2 cellular contexts compared by ENCODE assay signal in the genomic region with DNA sequence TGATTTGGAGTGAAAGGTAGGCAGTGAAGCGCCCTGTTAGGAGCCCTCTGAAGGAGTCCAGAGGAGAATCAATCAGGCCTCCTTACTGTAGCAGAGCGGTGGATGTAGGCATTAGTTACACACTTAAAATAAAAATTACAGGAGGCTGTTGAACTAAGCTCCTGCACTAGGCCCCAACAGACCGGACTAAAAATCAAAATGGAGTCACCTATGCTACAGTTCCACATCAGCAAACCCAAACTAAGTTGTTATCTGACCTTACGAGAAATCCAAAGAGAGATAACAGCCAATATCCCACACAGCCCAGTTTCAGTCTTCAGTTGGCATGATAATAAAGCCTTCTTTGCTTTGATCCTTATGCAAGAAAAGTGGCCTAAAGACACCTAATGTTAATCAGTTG.
TF ChIP-seq lines count a peak whose summit lies in the region.

No MANE protein-coding gene starts in this region.

TF ChIP-seq in SK-N-SH, 30 proteins besides CTCF, POLR2A, EP300 and RAD21 (continued from another document):
- TF ChIP-seq, protein P1, sequence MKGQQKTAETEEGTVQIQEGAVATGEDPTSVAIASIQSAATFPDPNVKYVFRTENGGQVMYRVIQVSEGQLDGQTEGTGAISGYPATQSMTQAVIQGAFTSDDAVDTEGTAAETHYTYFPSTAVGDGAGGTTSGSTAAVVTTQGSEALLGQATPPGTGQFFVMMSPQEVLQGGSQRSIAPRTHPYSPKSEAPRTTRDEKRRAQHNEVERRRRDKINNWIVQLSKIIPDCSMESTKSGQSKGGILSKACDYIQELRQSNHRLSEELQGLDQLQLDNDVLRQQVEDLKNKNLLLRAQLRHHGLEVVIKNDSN (IDR thresholded peaks at IDR 0.05; ENCODE audit: borderline replicate concordance, low read depth), result no peak
- no peak for TF ChIP-seq PBX3 (IDR thresholded peaks at IDR 0.05)
- TF ChIP-seq RXRA (IDR thresholded peaks at IDR 0.05; ENCODE audit: borderline replicate concordance, low read depth), result no peak
- TF ChIP-seq SIN3A (IDR thresholded peaks at IDR 0.05; ENCODE audit: borderline replicate concordance, low read depth, low read length), result no peak
- TF ChIP-seq SMC3 (IDR thresholded peaks at IDR 0.05; ENCODE audit: low read depth, low read length), result no peak
- no peak for TF ChIP-seq ELF1 (IDR thresholded peaks at IDR 0.05)
- TF ChIP-seq ZBTB33 (IDR thresholded peaks at IDR 0.05; ENCODE audit: borderline replicate concordance, low read depth), result no peak
- TF ChIP-seq CHD2 (IDR thresholded peaks at IDR 0.05; ENCODE audit: low read length, partially characterized antibody), result no peak
- TF ChIP-seq EZH2phosphoT487 (IDR thresholded peaks at IDR 0.05; ENCODE audit: borderline replicate concordance, low read depth), result no peak
- no peak for TF ChIP-seq NFIC (IDR thresholded peaks at IDR 0.05; ENCODE audit: borderline replicate concordance)
- no peak for TF ChIP-seq FOXJ3 (CRISPR knock-in tag; IDR thresholded peaks at IDR 0.05)

TF ChIP-seq in GM23338, 12 proteins besides CTCF, POLR2A, EP300 and RAD21:
- TF ChIP-seq, protein P2, sequence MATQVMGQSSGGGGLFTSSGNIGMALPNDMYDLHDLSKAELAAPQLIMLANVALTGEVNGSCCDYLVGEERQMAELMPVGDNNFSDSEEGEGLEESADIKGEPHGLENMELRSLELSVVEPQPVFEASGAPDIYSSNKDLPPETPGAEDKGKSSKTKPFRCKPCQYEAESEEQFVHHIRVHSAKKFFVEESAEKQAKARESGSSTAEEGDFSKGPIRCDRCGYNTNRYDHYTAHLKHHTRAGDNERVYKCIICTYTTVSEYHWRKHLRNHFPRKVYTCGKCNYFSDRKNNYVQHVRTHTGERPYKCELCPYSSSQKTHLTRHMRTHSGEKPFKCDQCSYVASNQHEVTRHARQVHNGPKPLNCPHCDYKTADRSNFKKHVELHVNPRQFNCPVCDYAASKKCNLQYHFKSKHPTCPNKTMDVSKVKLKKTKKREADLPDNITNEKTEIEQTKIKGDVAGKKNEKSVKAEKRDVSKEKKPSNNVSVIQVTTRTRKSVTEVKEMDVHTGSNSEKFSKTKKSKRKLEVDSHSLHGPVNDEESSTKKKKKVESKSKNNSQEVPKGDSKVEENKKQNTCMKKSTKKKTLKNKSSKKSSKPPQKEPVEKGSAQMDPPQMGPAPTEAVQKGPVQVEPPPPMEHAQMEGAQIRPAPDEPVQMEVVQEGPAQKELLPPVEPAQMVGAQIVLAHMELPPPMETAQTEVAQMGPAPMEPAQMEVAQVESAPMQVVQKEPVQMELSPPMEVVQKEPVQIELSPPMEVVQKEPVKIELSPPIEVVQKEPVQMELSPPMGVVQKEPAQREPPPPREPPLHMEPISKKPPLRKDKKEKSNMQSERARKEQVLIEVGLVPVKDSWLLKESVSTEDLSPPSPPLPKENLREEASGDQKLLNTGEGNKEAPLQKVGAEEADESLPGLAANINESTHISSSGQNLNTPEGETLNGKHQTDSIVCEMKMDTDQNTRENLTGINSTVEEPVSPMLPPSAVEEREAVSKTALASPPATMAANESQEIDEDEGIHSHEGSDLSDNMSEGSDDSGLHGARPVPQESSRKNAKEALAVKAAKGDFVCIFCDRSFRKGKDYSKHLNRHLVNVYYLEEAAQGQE (IDR thresholded peaks at IDR 0.05; ENCODE audit: unreplicated experiment), result no peak
- TF ChIP-seq JUNB (IDR thresholded peaks at IDR 0.05; ENCODE audit: unreplicated experiment), result no peak
